ENCODE assay signal across 8 cellular contexts in genomic region chr2:213149332-213149875, GRCh38. TPM values are rescaled to one million over a fixed set of nuclear protein-coding genes. Genes with fewer than 3 reads are reported as not detected.
DNase-seq lines count a peak whose midpoint lies in the region; ATAC-seq and TF ChIP-seq lines count a peak whose summit lies in the region.

No MANE protein-coding gene starts in this region.

- peaks cover 27% of the 10 kb centered on the region for H3K4me1 ChIP-seq in HUES64 (ENCODE audit: insufficient read depth, low read length)
- H3K4me1 ChIP-seq in muscle layer of duodenum (ENCODE audit: control insufficient read depth in 1 of 2, insufficient read depth in 2 of 2, low read length in 2 of 2): peaks cover 0 to 13% of the 10 kb centered on the region in 2 donors

- CTCF ChIA-PET in AG04449 (lab: Yijun Ruan, JAX): interaction anchor here (0.5 to 17.6 kb wide), 13 partner anchors 11 to 544 kb away, joined by 3 to 229 read pairs (median 4); no protein-coding TSS in a partner anchor

- H3K36me3 ChIP-seq in HUES64 (ENCODE audit: insufficient read depth, low read length): no peaks in the 10 kb centered on the region; the same call in 1 of the 2 replicates
- H3K36me3 ChIP-seq in muscle layer of duodenum (ENCODE audit: control insufficient read depth in 1 of 2, insufficient read depth in 2 of 2, low read length in 2 of 2): no peaks in the 10 kb centered on the region

- POLR2A ChIA-PET in AG04449 (lab: Yijun Ruan, JAX): no interaction called here

- peak overlapping the region; percentile 20; the same call in 1 of the 2 replicates for H3K9ac ChIP-seq in HUES64 (ENCODE audit: low read depth, low read length)

- H3K27ac ChIP-seq in HUES64 (ENCODE audit: low read depth, low read length) (no peak overlapping the region), muscle layer of duodenum (ENCODE audit: low read length) (peak overlapping the region; percentile 67)

- ATAC-seq in GM18909 (IDR thresholded peaks at IDR 0.05; ENCODE audit: poor library complexity, unreplicated experiment) (no peak), HG02970 (IDR thresholded peaks at IDR 0.05; ENCODE audit: low FRiP score, unreplicated experiment) (no peak)

- H3K27me3 ChIP-seq in HUES64 (ENCODE audit: insufficient read depth, low read length) (peaks cover 8% of the 10 kb centered on the region; the same call in 1 of the 2 replicates), muscle layer of duodenum (ENCODE audit: low read depth, low read length) (no peaks in the 10 kb centered on the region)

- H3K9me3 ChIP-seq in HUES64 (ENCODE audit: insufficient read depth, low read depth, low read length): no peaks in the 10 kb centered on the region
- H3K9me3 ChIP-seq in muscle layer of duodenum (ENCODE audit: control insufficient read depth in 1 of 2, low read length in 2 of 2): no peaks in the 10 kb centered on the region

- TF ChIP-seq CTCF in AG04449 (IDR thresholded peaks at IDR 0.05; ENCODE audit: insufficient read depth, low read length, missing control alignments) (no peak), cardiac fibroblast (IDR thresholded peaks at IDR 0.05; ENCODE audit: low read depth, low read length) (peak; percentile 2)

- WGBS in HUES64: 63% methylated on average over 1 of the region's 3 CpGs

- H3K4me3 ChIP-seq in AG04449 (ENCODE audit: low read depth, low read length): peak overlapping the region; percentile 79
- peak overlapping the region; percentile 99 for H3K4me3 ChIP-seq in HUES64 (ENCODE audit: low read length)
- peak overlapping the region; percentile 56 to 77 for H3K4me3 ChIP-seq in cardiac fibroblast (replicated peaks in 1 of 2; ENCODE audit: low read depth in 2 of 2, low read length in 2 of 2)
- peak overlapping the region; percentile 82 to 85 for H3K4me3 ChIP-seq in muscle layer of duodenum (ENCODE audit: low read depth in 1 of 2, low read length in 2 of 2)

- DNase-seq in AG04449 (ENCODE audit: low read depth, low spot score) (no peak), cardiac fibroblast (ENCODE audit: low read depth in 2 of 2) (peak; percentile 25 to 28), COLO829 (ENCODE audit: low spot score) (no peak)
- DNase-seq in activated CD4-positive, alpha-beta T cell treated with anti-CD3 and anti-CD28 coated beads for 1 hour: no peak

RNA-seq across cellular contexts. Expression of gene IKZF2, which starts 2.0 kb away (rescaled TPM):
- 1.2 TPM for polyA plus RNA-seq in HUES64 (2013, experiment 1 of 2)
- 2.5 TPM for polyA plus RNA-seq in HUES64 (2013, experiment 2 of 2)

Comparison
In these comparisons a context has a peak if more than half of its experiments do, and no peak if none do; other contexts are left out.
1. DNase-seq: peak in cardiac fibroblast (2 of 2); none in AG04449 (single experiment), COLO829 (single experiment) and activated CD4-positive, alpha-beta T cell treated with anti-CD3 and anti-CD28 coated beads for 1 hour (single experiment).
2. Peak in every context shown above with its lines, with median percentiles within 50 percentile points of each other: H3K4me3 ChIP-seq.